1 cellular context compared by ENCODE assay signal in the genomic region with DNA sequence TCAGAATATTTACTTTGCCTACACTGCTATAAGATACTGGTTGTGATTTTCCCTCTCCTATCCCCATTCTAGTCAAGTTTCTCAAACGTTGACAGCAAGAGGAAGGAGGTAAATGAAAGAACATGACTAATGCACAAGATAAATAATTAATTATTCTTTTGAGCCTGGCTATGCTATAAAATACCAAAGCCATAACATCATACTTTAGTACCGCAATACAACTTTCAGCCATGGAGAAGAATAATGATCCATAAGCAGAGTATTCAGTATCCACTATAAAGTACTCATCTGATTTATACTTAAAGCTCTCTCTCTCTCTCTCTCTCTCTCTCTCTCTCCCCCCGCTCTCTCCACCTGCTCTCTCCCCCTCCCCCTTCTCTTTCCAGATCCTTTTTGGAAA.
A peak's percentile ranks its signal among the peaks of the same experiment; 100 is the strongest.
TF ChIP-seq lines count a peak whose summit lies in the region.

No MANE protein-coding gene starts in this region.

TF ChIP-seq in IMR-90, 13 proteins besides CTCF, POLR2A, EP300 and RAD21:
- TF ChIP-seq FOS (IDR thresholded peaks at IDR 0.05; ENCODE audit: low read depth, low read length) (0 out of 2 replicates have a peak, but pooled peaks have one; percentile 21), SMC3 (IDR thresholded peaks at IDR 0.05; ENCODE audit: low read depth, low read length) (no peak), RCOR1 (IDR thresholded peaks at IDR 0.05; ENCODE audit: insufficient replicate concordance, low read length) (no peak)
TF ChIP-seq in IMR-90: peak in this region for 1.
